Comparison of ENCODE assay signal across 17 cellular contexts in genomic region chr22:42363851-42364250, GRCh38.
A peak's percentile ranks its signal among the peaks of the same experiment; 100 is the strongest.
DNase-seq lines count a peak whose midpoint lies in the region; TF ChIP-seq lines count a peak whose summit lies in the region.
"Had no signal": no experiment of that assay in that cellular context is flagged by ENCODE, and none has a peak within 500 bp of the region (broad histone marks: within the 10 kb centered on the region; RNA-seq: fewer than 3 reads in every experiment).

No MANE protein-coding gene starts in this region.

- H3K36me3 ChIP-seq in HEK293 (ENCODE audit: control insufficient read depth in 2 of 2, insufficient read depth in 1 of 2, low read length in 2 of 2) (no peaks in the 10 kb centered on the region), mesodermal cell (ENCODE audit: control insufficient read depth, insufficient read depth, low read length) (no peaks in the 10 kb centered on the region), smooth muscle cell (ENCODE audit: low read depth) (no peaks in the 10 kb centered on the region)

- CTCF ChIA-PET in HEK293 (lab: Yijun Ruan, JAX): interaction anchor here (1.5 kb wide), 1 partner anchor 81 kb away, joined by 5 read pairs; no protein-coding TSS in a partner anchor

- no peak overlapping the region for H3K4me3 ChIP-seq in HEK293 (ENCODE audit: low read depth, low read length)
- no peak overlapping the region for H3K4me3 ChIP-seq in mesodermal cell (ENCODE audit: extremely low read depth, insufficient read depth, low read length, poor library complexity, severe bottlenecking)
- no peak overlapping the region for H3K4me3 ChIP-seq in smooth muscle cell
- H3K4me3 ChIP-seq: GM23248, K562 had no signal

- POLR2A ChIA-PET in HEK293 (lab: Yijun Ruan, JAX): interaction anchor here (0.7 kb wide), 2 partner anchors 25 to 563 kb away, joined by 3 to 5 read pairs; no protein-coding TSS in a partner anchor

- H2AFZ ChIP-seq in smooth muscle cell (ENCODE audit: low read depth): no peak overlapping the region

- H3K9me3 Mint-ChIP-seq in brain: peaks cover 0 to 12% (median 3%) of the 10 kb centered on the region in 5 experiments

- no peaks in the 10 kb centered on the region for H3K9me3 ChIP-seq in HEK293 (ENCODE audit: control insufficient read depth, insufficient read depth, low read depth, low read length)
- H3K9me3 ChIP-seq in mesodermal cell (ENCODE audit: control insufficient read depth, low read length): no peaks in the 10 kb centered on the region
- no peaks in the 10 kb centered on the region for H3K9me3 ChIP-seq in smooth muscle cell (replicated peaks; ENCODE audit: low read depth)

- peaks cover 20% of the 10 kb centered on the region for H3K27me3 Mint-ChIP-seq in brain

- peaks cover 23% of the 10 kb centered on the region for H3K4me1 ChIP-seq in HEK293 (ENCODE audit: control insufficient read depth, insufficient read depth, low read length)
- peaks cover 24% of the 10 kb centered on the region for H3K4me1 ChIP-seq in mesodermal cell (ENCODE audit: control insufficient read depth, insufficient read depth, low read length, poor library complexity, severe bottlenecking)
- H3K4me1 ChIP-seq in smooth muscle cell (ENCODE audit: low read depth): peaks cover 27% of the 10 kb centered on the region

- H3K9ac ChIP-seq in smooth muscle cell (ENCODE audit: low read depth): no peak overlapping the region
- H3K9ac ChIP-seq: GM23248 had no signal

- peaks cover 17% of the 10 kb centered on the region for H3K27me3 ChIP-seq in smooth muscle cell (ENCODE audit: low read depth)

- H3K79me2 ChIP-seq in smooth muscle cell (ENCODE audit: low read depth): no peaks in the 10 kb centered on the region

- H3K27ac ChIP-seq in HEK293 (ENCODE audit: extremely low read depth, low read depth, low read length): no peak overlapping the region
- peak overlapping the region; percentile 45 for H3K27ac ChIP-seq in mesodermal cell (ENCODE audit: low read depth, low read length, severe bottlenecking)
- H3K27ac ChIP-seq in smooth muscle cell (ENCODE audit: low read depth): peak overlapping the region; percentile 72
- H3K27ac ChIP-seq: C4-2B, GM23248 had no signal

- H4K20me1 ChIP-seq in smooth muscle cell (ENCODE audit: low read depth): no peaks in the 10 kb centered on the region

- DNase-seq in smooth muscle cell (lab: John Stamatoyannopoulos, UW; ENCODE audit: unreplicated experiment): no peak
- no peak for DNase-seq in NCI-H446 treated with DMSO at 0.1 percent for 48 hours (lab: John Stamatoyannopoulos, UW)
- no peak for DNase-seq in cerebellar cortex (ENCODE audit: low spot score)
- DNase-seq in stimulated activated CD4-positive, alpha-beta T cell treated with anti-CD3 and anti-CD28 coated beads, Interleukin-4, amount 100 ng/mL, for 24 hours: no peak
- DNase-seq: AML-193, GDM1, NCI-H146, NCI-H2029 treated with DMSO at 0.1 percent for 48 hours, NCI-H510A treated with DMSO at 0.1 percent for 48 hours, NCI-H774, SHP77 had no signal

- H3K4me1 Mint-ChIP-seq in brain: peaks cover 71% of the 10 kb centered on the region

- H3K4me3 Mint-ChIP-seq in brain: peak overlapping the region; percentile 77 to 97 (median 87)

- H3K4me2 ChIP-seq in smooth muscle cell: peak overlapping the region; percentile 79

- peaks cover 6% of the 10 kb centered on the region for H3K36me3 Mint-ChIP-seq in brain

- H3F3A ChIP-seq in smooth muscle cell (ENCODE audit: low read depth): peaks cover 17% of the 10 kb centered on the region

- peak overlapping the region; percentile 85 to 99 (median 96) for H3K27ac Mint-ChIP-seq in brain

- WGBS in mesodermal cell (ENCODE audit: insufficient coverage in 2 of 2), 2 experiments: 86 to 96% methylated on average over 5 to 6 of the region's 7 CpGs
- 61% methylated on average over 7 of the region's 7 CpGs for WGBS in smooth muscle cell (ENCODE audit: low lambda C conversion rate)

- TF ChIP-seq CTCF in HEK293 (tag by site-specific recombination; IDR thresholded peaks at IDR 0.05) (no peak), brain (conservative IDR thresholded peaks at IDR 0.05) (no peak), smooth muscle cell (IDR thresholded peaks at IDR 0.05; ENCODE audit: borderline replicate concordance, insufficient read depth, poor library complexity, severe bottlenecking) (no peak)

TF ChIP-seq in HEK293, 187 proteins besides CTCF, POLR2A, EP300 and RAD21:
- no peak for TF ChIP-seq ZBTB6 (tag by site-specific recombination; IDR thresholded peaks at IDR 0.05)
- peak; percentile 6; the same call in 1 of the 2 replicates for TF ChIP-seq IKZF3 (tag by site-specific recombination; IDR thresholded peaks at IDR 0.05)
TF ChIP-seq in HEK293: peak in this region for 1.
